Comparison of ENCODE assay signal across 11 cellular contexts in the genomic region with DNA sequence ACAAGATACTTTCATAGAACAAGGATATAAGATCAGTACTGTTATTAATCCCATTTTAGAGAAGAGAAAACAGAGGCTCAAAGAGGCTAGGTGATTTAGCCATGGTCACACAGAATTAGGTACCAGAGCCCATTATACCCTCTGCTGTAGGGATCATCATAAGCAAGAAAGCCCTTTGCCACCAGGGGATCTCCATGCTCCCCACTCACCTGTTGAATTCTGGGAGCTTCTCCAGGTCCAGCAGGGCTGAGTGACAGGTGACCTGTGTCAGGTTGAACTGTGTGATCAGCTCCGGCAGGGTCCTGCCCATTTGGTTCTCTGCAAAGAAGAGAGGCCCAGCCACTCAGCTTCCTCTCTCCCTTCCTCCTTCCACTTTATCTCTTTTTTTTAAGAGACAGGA.
"Had no signal": no experiment of that assay in that cellular context is flagged by ENCODE, and none has a peak within 500 bp of the region (broad histone marks: within the 10 kb centered on the region; RNA-seq: fewer than 3 reads in every experiment).

No MANE protein-coding gene starts in this region.

- H3K9me3 ChIP-seq: HAP-1 had no signal

- H3K4me1 Mint-ChIP-seq: GM23338, H9 had no signal

- H3K4me1 ChIP-seq: HAP-1 had no signal

- ATAC-seq: GM23338, HCT116 had no signal

- H3K9ac ChIP-seq: GM23248 had no signal

- H3K27ac ChIP-seq: GM23248 had no signal

- H3K27ac Mint-ChIP-seq: GM23338, H9, HFFc6 had no signal

- H3K4me3 ChIP-seq: GM23248, GM23338, HAP-1 had no signal

- H3K9me3 Mint-ChIP-seq: GM23338, H9, HFFc6 had no signal

- H3K4me3 Mint-ChIP-seq: GM23338, H9, HFFc6 had no signal

- FAIRE-seq: H1, H54 had no signal

- H2AFZ ChIP-seq: GM23248, GM23338 had no signal

- H3K4me2 ChIP-seq: GM23338 had no signal

- DNase-seq: GM23248, GOT3, H7, H9, HCEC 1CT, HFFc6 had no signal
